In the genomic region with DNA sequence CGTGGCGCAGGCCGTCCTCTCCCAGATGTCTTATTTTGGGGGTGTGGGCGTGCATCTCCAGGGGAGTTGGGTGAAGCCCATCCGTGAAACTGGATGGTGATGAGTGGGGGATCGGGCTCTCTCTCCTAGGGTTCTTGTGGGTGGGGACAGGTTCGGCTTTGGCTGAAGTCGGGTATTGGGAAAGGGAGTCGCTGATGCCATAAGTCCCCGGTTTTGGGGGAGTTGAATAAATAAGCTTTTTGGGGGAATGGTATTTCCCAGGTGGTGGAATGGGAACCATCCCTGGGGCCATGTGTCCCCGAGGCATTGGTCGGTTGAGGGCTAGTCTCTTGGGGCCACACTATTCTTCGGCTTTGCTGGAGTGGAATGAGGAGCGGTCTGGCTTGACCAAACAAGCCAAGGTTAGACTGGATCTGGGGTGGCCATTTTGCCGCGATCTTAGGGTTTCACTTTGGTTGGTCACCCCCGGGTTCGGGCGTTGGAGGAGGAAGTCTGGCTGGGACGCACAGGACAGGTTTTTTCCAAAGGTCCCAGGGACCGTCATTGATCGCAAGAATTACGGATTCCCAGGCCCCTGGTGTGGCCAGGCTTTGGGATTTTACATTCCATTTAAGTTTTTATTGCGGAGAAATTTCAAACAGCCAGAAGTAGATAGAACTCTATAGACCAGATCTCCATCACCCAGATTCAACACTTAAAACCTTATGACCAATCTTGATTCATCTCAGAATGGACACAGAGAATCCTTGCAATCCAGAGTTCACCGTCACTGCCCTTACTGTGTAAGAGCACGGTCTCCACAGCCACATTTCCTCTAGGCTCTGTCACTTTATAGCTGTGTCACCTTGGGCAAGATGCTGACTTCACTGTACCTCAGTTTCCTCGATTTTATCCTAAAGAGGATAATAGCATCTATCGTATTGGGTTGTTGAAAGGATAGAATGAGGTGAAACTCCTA, we compare ENCODE assay signal across 8 cellular contexts. TPM values are rescaled to one million over a fixed set of nuclear protein-coding genes. Genes with fewer than 3 reads are reported as not detected.
DNase-seq lines count a peak whose midpoint lies in the region; ATAC-seq, FAIRE-seq and TF ChIP-seq lines count a peak whose summit lies in the region.

No MANE protein-coding gene starts in this region.

- POLR2A ChIA-PET in A549 (lab: Yijun Ruan, JAX): interaction anchor here (0.9 to 1.9 kb wide), 10 partner anchors 9 to 758 kb away, joined by 3 to 11 read pairs (median 6); a partner anchor contains a TSS

- 33% methylated on average over 28 of the region's 28 CpGs for WGBS in A549 (ENCODE audit: missing lambda C conversion rate)

- peak overlapping the region; percentile 64 for H3K9ac ChIP-seq in SU-DHL-6 (ENCODE audit: low read length)

- ATAC-seq in A549 (peak; percentile 14 to 36; a peak in 5 of 6 replicates), esophagus mucosa (peak; percentile 22), HG03342 (IDR thresholded peaks at IDR 0.05; ENCODE audit: unreplicated experiment) (no peak), GM19467 (IDR thresholded peaks at IDR 0.05; ENCODE audit: unreplicated experiment) (no peak)

- TF ChIP-seq EP300 in A549 (IDR thresholded peaks at IDR 0.05): no peak

- no peak for TF ChIP-seq RAD21 in A549 (conservative IDR thresholded peaks at IDR 0.05 in 1 of 2, IDR thresholded peaks at IDR 0.05 in 1 of 2)

- H3K79me2 ChIP-seq in SU-DHL-6 (ENCODE audit: insufficient read depth, low read length): peaks cover 8% of the 10 kb centered on the region; the same call in 1 of the 2 replicates

- CTCF ChIA-PET in A549 (lab: Yijun Ruan, JAX): interaction anchor here (1.4 to 2.7 kb wide), 3 partner anchors 13 to 34 kb away, joined by 3 to 7 read pairs (median 7); no protein-coding TSS in a partner anchor

- DNase-seq in A549 (ENCODE audit: low read depth in 1 of 2, low spot score in 1 of 2) (peak in 1 of 2 experiments; percentile 40), DMS153 treated with DMSO at 0.1 percent for 48 hours (lab: John Stamatoyannopoulos, UW; ENCODE audit: unreplicated experiment) (no peak)

- H3K4me2 ChIP-seq in A549 (peak overlapping the region; percentile 81), SU-DHL-6 (ENCODE audit: low read depth, low read length, poor library complexity, severe bottlenecking) (peak overlapping the region; percentile 71)

- H3K4me1 ChIP-seq in A549 (peaks cover 10% of the 10 kb centered on the region), neutrophil (ENCODE audit: control insufficient read depth in 1 of 2, insufficient read depth in 1 of 2, low read depth in 1 of 2, low read length in 1 of 2) (peaks cover 14% of the 10 kb centered on the region in 2 experiments)

- FAIRE-seq in A549 (lab: Jason Lieb, UNC): no peak

- no peaks in the 10 kb centered on the region for H3K9me2 ChIP-seq in SU-DHL-6 (replicated peaks; ENCODE audit: insufficient read depth, low read length)

- H3K27me3 ChIP-seq in SU-DHL-6 (ENCODE audit: low read length) (no peaks in the 10 kb centered on the region), neutrophil (peaks cover 26% of the 10 kb centered on the region)

- H3K9me3 ChIP-seq in A549 (peaks cover 32% of the 10 kb centered on the region), SU-DHL-6 (ENCODE audit: insufficient read depth, low read length) (no peaks in the 10 kb centered on the region), neutrophil (no peaks in the 10 kb centered on the region)

- H2AFZ ChIP-seq in SU-DHL-6 (ENCODE audit: low read depth, low read length, severe bottlenecking): peak overlapping the region; percentile 81

- no peaks in the 10 kb centered on the region for H3K36me3 ChIP-seq in SU-DHL-6 (ENCODE audit: low read length)
- H3K36me3 ChIP-seq in neutrophil: peaks cover 7% of the 10 kb centered on the region

- H4K20me1 ChIP-seq in SU-DHL-6 (ENCODE audit: low read depth, low read length): no peaks in the 10 kb centered on the region

- H3F3A ChIP-seq in SU-DHL-6 (ENCODE audit: insufficient read depth): no peaks in the 10 kb centered on the region

- no peak for TF ChIP-seq POLR2A in A549 (IDR thresholded peaks at IDR 0.05; ENCODE audit: low read length)

- TF ChIP-seq CTCF in A549 (IDR thresholded peaks at IDR 0.05): no peak
- TF ChIP-seq CTCF in GM12875 (IDR thresholded peaks at IDR 0.05; ENCODE audit: borderline replicate concordance, insufficient read depth, low read depth, low read length): no peak
- TF ChIP-seq CTCF in SU-DHL-6 (IDR thresholded peaks at IDR 0.05; ENCODE audit: insufficient read depth, low read length, poor library complexity, severe bottlenecking): no peak
- no peak for TF ChIP-seq CTCF in neutrophil (IDR thresholded peaks at IDR 0.05)

- H3K27ac ChIP-seq in A549: peak overlapping the region; percentile 94 to 95
- no peak overlapping the region for H3K27ac ChIP-seq in SU-DHL-6 (ENCODE audit: low read depth, low read length)
- H3K27ac ChIP-seq in neutrophil: peak overlapping the region; percentile 87

- peak overlapping the region; percentile 81 for H3K4me3 ChIP-seq in A549
- H3K4me3 ChIP-seq in GM12875 (ENCODE audit: low read depth, low read length): peak overlapping the region; percentile 63
- peak overlapping the region; percentile 67 for H3K4me3 ChIP-seq in SU-DHL-6 (ENCODE audit: insufficient read depth, low read length, poor library complexity, severe bottlenecking)
- peak overlapping the region; percentile 93 to 94 for H3K4me3 ChIP-seq in neutrophil (ENCODE audit: low read depth in 1 of 2, low read length in 1 of 2)

TF ChIP-seq in A549, 52 proteins besides CTCF, POLR2A, EP300 and RAD21:
- TF ChIP-seq RCOR1 (IDR thresholded peaks at IDR 0.05; ENCODE audit: low read depth, low read length) (no peak), PHF8 (IDR thresholded peaks at IDR 0.05; ENCODE audit: borderline replicate concordance, low read depth) (peak; percentile 7; the same call in 1 of the 2 replicates), CBX8 (IDR thresholded peaks at IDR 0.05) (no peak)
- TF ChIP-seq, protein P1, sequence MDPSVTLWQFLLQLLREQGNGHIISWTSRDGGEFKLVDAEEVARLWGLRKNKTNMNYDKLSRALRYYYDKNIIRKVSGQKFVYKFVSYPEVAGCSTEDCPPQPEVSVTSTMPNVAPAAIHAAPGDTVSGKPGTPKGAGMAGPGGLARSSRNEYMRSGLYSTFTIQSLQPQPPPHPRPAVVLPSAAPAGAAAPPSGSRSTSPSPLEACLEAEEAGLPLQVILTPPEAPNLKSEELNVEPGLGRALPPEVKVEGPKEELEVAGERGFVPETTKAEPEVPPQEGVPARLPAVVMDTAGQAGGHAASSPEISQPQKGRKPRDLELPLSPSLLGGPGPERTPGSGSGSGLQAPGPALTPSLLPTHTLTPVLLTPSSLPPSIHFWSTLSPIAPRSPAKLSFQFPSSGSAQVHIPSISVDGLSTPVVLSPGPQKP (IDR thresholded peaks at IDR 0.05; ENCODE audit: low read depth, low read length): no peak

RNA-seq across cellular contexts. Expression of a gene that starts 0.7 kb away (rescaled TPM):
- 11.6 and 16.6 TPM in 2 replicates for polyA plus RNA-seq in A549 (2011; rRNA removed)
- 10.3 and 11.2 TPM in 2 replicates for polyA plus RNA-seq in A549 (2012; cell fraction: cytosol; rRNA removed)
- polyA plus RNA-seq in A549 (2012; cell fraction: nucleus; rRNA removed): 38.8 and 42.5 TPM in 2 replicates
- polyA plus RNA-seq in A549 (2017; fragmentation: RNase III; extraction: RNeasy Plus Mini Kit Qiagen cat#74134 plus additional on column Dnase treatment): 9.2 to 11.0 TPM (median 9.8 TPM) in 3 replicates
- 25.1 and 30.2 TPM in 2 replicates for polyA minus RNA-seq in A549 (2011; rRNA and poly(A)+ RNA removed)
- 7.1 TPM for total RNA-seq in esophagus mucosa

Comparison
In these comparisons a context has a peak if more than half of its experiments do, and no peak if none do; other contexts are left out.
1. ATAC-seq: peak in A549 (2 of 2) and esophagus mucosa (single experiment); none in HG03342 (single experiment) and GM19467 (single experiment).
2. Peak in every context shown above with its lines, with median percentiles within 50 percentile points of each other: H3K4me3 ChIP-seq.